1 cellular context compared by ENCODE assay signal in the genomic region with DNA sequence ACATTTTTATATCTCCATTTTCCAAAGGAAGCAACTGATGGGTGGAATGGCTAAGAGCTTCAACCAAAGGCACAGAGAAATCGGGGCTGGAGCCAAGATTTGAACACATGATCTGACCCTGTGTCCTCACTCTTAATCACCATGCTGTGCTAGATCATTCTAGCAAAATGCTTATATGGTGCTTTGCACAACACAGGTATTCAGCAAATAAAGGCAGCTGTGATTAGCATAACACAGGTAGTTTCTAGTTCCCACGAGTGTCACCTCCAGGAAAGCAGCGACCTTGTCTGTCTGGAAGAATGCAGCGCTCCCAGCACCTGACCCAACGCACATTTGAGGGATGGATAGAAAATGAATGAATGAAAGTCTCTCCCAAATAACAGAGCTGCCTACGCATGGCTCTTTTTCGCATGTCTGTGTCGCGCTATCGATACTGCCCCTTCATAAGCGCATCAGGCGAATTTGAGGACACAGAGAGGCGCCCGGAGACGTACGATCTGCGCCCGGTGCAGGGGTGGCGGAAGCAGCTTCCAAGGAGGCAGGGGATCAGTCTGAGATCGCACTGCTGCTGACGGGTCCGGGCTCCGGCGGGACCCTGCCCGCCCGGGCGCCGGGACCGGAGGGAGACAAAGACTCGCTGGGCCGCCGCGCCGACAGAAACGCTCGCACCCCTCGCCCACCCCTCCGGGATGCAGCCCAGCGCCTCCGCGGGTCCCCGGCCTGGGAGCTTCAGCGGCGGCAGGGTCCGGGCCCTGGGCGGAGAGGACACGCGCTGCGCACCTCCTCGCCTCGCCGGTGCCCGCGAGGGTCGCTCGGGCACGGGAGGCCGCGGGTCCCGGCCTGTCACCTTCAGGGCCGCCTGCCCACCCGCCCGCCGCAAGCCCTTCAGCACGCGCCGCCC.
TF ChIP-seq lines count a peak whose summit lies in the region.

No MANE protein-coding gene starts in this region.

TF ChIP-seq in K562, 482 proteins besides CTCF, POLR2A, EP300 and RAD21 (continued from another document and continues in another):
- TF ChIP-seq KDM1A (IDR thresholded peaks at IDR 0.05) (peak; percentile 73 to 74), ZNF23 (CRISPR knock-in tag; IDR thresholded peaks at IDR 0.05) (no peak), GTF2B (IDR thresholded peaks at IDR 0.05; ENCODE audit: extremely low read depth, insufficient read length) (no peak), PHF20 (IDR thresholded peaks at IDR 0.05; ENCODE audit: partially characterized antibody) (peak; percentile 27), POLR2G (IDR thresholded peaks at IDR 0.05; ENCODE audit: low read depth, low read length) (no peak), BCOR (IDR thresholded peaks at IDR 0.05) (no peak), KLF6 (CRISPR knock-in tag; IDR thresholded peaks at IDR 0.05; ENCODE audit: borderline replicate concordance) (no peak), MLLT1 (IDR thresholded peaks at IDR 0.05) (no peak), ZNF740 (CRISPR knock-in tag; IDR thresholded peaks at IDR 0.05) (no peak), ZNF740 (tag; IDR thresholded peaks at IDR 0.05) (no peak), ZNF347 (CRISPR knock-in tag; IDR thresholded peaks at IDR 0.05; ENCODE audit: low read depth) (no peak), HMGN3 (IDR thresholded peaks at IDR 0.05; ENCODE audit: borderline replicate concordance, extremely low read depth, insufficient read length, low read depth, low read length) (peak; percentile 34), CBFA2T2 (conservative IDR thresholded peaks at IDR 0.05) (no peak), DACH1 (IDR thresholded peaks at IDR 0.05; ENCODE audit: partially characterized antibody) (no peak), ARID2 (IDR thresholded peaks at IDR 0.05) (no peak), HOXB6 (CRISPR knock-in tag; IDR thresholded peaks at IDR 0.05; ENCODE audit: borderline replicate concordance) (no peak), U2AF1 (optimal IDR thresholded peaks at IDR 0.05; ENCODE audit: low read depth, low read length) (no peak), ZNF318 (IDR thresholded peaks at IDR 0.05; ENCODE audit: borderline replicate concordance in 1 of 2, low read depth in 1 of 2) (no peak), RBFOX2 (IDR thresholded peaks at IDR 0.05; ENCODE audit: low read depth, low read length) (no peak), SIN3B (IDR thresholded peaks at IDR 0.05; ENCODE audit: low read depth) (0 out of 2 replicates have a peak, but pooled peaks have one; percentile 37), SMARCA4 (IDR thresholded peaks at IDR 0.05) (no peak), POLR2H (tag; IDR thresholded peaks at IDR 0.05; ENCODE audit: low read depth) (no peak), BCLAF1 (IDR thresholded peaks at IDR 0.05; ENCODE audit: borderline replicate concordance in 1 of 2, control insufficient read depth in 1 of 2, low read depth in 2 of 2, low read length in 1 of 2) (no peak), NCOA2 (IDR thresholded peaks at IDR 0.05; ENCODE audit: partially characterized antibody in 2 of 2) (no peak), MTA1 (IDR thresholded peaks at IDR 0.05; ENCODE audit: borderline replicate concordance) (no peak), PHF21A (IDR thresholded peaks at IDR 0.05; ENCODE audit: borderline replicate concordance, low read depth) (0 out of 2 replicates have a peak, but pooled peaks have one; percentile 71)
- TF ChIP-seq, protein P1, sequence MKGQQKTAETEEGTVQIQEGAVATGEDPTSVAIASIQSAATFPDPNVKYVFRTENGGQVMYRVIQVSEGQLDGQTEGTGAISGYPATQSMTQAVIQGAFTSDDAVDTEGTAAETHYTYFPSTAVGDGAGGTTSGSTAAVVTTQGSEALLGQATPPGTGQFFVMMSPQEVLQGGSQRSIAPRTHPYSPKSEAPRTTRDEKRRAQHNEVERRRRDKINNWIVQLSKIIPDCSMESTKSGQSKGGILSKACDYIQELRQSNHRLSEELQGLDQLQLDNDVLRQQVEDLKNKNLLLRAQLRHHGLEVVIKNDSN (CRISPR knock-in tag; IDR thresholded peaks at IDR 0.05), result 0 out of 2 replicates have a peak, but pooled peaks have one; percentile 6
- TF ChIP-seq, protein P2, sequence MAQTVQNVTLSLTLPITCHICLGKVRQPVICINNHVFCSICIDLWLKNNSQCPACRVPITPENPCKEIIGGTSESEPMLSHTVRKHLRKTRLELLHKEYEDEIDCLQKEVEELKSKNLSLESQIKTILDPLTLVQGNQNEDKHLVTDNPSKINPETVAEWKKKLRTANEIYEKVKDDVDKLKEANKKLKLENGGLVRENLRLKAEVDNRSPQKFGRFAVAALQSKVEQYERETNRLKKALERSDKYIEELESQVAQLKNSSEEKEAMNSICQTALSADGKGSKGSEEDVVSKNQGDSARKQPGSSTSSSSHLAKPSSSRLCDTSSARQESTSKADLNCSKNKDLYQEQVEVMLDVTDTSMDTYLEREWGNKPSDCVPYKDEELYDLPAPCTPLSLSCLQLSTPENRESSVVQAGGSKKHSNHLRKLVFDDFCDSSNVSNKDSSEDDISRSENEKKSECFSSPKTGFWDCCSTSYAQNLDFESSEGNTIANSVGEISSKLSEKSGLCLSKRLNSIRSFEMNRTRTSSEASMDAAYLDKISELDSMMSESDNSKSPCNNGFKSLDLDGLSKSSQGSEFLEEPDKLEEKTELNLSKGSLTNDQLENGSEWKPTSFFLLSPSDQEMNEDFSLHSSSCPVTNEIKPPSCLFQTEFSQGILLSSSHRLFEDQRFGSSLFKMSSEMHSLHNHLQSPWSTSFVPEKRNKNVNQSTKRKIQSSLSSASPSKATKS (CRISPR knock-in tag; IDR thresholded peaks at IDR 0.05), result no peak
- TF ChIP-seq, protein P3, sequence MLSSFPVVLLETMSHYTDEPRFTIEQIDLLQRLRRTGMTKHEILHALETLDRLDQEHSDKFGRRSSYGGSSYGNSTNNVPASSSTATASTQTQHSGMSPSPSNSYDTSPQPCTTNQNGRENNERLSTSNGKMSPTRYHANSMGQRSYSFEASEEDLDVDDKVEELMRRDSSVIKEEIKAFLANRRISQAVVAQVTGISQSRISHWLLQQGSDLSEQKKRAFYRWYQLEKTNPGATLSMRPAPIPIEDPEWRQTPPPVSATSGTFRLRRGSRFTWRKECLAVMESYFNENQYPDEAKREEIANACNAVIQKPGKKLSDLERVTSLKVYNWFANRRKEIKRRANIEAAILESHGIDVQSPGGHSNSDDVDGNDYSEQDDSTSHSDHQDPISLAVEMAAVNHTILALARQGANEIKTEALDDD (IDR thresholded peaks at IDR 0.05), result no peak
- TF ChIP-seq, protein P4, sequence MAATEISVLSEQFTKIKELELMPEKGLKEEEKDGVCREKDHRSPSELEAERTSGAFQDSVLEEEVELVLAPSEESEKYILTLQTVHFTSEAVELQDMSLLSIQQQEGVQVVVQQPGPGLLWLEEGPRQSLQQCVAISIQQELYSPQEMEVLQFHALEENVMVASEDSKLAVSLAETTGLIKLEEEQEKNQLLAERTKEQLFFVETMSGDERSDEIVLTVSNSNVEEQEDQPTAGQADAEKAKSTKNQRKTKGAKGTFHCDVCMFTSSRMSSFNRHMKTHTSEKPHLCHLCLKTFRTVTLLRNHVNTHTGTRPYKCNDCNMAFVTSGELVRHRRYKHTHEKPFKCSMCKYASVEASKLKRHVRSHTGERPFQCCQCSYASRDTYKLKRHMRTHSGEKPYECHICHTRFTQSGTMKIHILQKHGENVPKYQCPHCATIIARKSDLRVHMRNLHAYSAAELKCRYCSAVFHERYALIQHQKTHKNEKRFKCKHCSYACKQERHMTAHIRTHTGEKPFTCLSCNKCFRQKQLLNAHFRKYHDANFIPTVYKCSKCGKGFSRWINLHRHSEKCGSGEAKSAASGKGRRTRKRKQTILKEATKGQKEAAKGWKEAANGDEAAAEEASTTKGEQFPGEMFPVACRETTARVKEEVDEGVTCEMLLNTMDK (IDR thresholded peaks at IDR 0.05; ENCODE audit: borderline replicate concordance, insufficient read depth, low read depth, low read length, poor library complexity, severe bottlenecking), result no peak
